ENCODE assay signal across 20 cellular contexts in the genomic region with DNA sequence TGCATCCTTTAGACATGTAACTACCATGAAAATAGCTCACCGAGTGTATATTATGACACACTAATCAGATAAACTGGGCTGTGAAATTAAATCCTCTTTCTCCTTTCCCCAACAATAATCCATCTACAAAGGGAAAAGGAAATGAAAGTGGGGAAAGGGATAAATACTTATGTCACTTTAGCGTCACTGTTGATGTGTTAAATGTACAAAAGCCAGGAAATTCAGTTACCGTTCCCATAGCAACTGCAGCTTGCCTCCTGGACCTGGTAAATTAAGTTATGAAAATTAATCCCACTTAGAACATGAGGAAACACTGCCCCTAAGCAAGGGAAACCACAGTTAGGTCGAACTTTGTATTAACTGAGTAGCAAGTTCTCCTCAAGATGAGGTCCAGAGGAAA.
"Had no signal": no experiment of that assay in that cellular context is flagged by ENCODE, and none has a peak within 500 bp of the region (broad histone marks: within the 10 kb centered on the region; RNA-seq: fewer than 3 reads in every experiment).

No MANE protein-coding gene starts in this region.

- FAIRE-seq: colon, small intestine had no signal

- H3K27me3 Mint-ChIP-seq: activated B cell treated with CpG ODN at 0.5 μM for 24 hours; activated CD4-positive, alpha-beta T cell treated with anti-CD3 and anti-CD28 coated beads, Interleukin-2, amount 10 ng/mL, durations not matched to agents 7 days and 5 days; activated naive CD8-positive, alpha-beta T cell treated with anti-CD3 and anti-CD28 coated beads, Interleukin-2, amount 10 ng/mL, durations not matched to agents 7 days and 5 days; stimulated activated naive CD8-positive, alpha-beta T cell treated with anti-CD3 and anti-CD28 coated beads, Interleukin-15, Interleukin-2, amounts not matched to agents 100 ng/mL and 50 ng/mL, for 24 hours had no signal

- ATAC-seq: right lobe of liver had no signal

- DNase-seq: activated B cell treated with CpG ODN at 0.5 μM for 24 hours; activated CD4-positive, alpha-beta T cell treated with anti-CD3 and anti-CD28 coated beads, Interleukin-2, amount 10 ng/mL, durations not matched to agents 7 days and 5 days; activated gamma-delta T cell treated with Interleukin-2 at 50 U/mL for 16 hours; activated naive CD8-positive, alpha-beta T cell treated with anti-CD3 and anti-CD28 coated beads, Interleukin-2, amount 10 ng/mL, durations not matched to agents 7 days and 5 days; brain microvascular endothelial cell; central memory CD4-positive, alpha-beta T cell; right lobe of liver; small intestine; stimulated activated CD4-positive, alpha-beta T cell treated with anti-CD3 and anti-CD28 coated beads, Interleukin-15, amount 100 ng/mL, for 24 hours; stimulated activated CD4-positive, alpha-beta T cell treated with anti-CD3 and anti-CD28 coated beads, Interleukin-2, amount 100 ng/mL, for 48 hours; transverse colon; uterus had no signal

- H3K4me3 Mint-ChIP-seq: activated B cell treated with CpG ODN at 0.5 μM for 24 hours; activated CD4-positive, alpha-beta T cell treated with anti-CD3 and anti-CD28 coated beads, Interleukin-2, amount 10 ng/mL, durations not matched to agents 7 days and 5 days; activated naive CD8-positive, alpha-beta T cell treated with anti-CD3 and anti-CD28 coated beads, Interleukin-2, amount 10 ng/mL, durations not matched to agents 7 days and 5 days; activated T-helper 1 cell treated with anti-CD3 and anti-CD28 coated beads, Interleukin-12 subunit alpha, Interleukin-12 subunit beta, Interleukin-2, Interleukin-4 antibody, amounts not matched to agents 30 ng/mL and 10 ng/mL and 1 ng/mL, durations not matched to agents 14 hours and 24 hours and 36 hours; neural crest cell; stimulated activated naive CD8-positive, alpha-beta T cell treated with anti-CD3 and anti-CD28 coated beads, Interleukin-15, Interleukin-2, amounts not matched to agents 100 ng/mL and 50 ng/mL, for 24 hours; T-helper 2 cell treated with Interferon-gamma antibody and Interleukin-4, amounts not matched to agents 5 μg/mL and 100 μg/mL, for 36 hours had no signal

- H3K27ac Mint-ChIP-seq: activated B cell treated with CpG ODN at 0.5 μM for 24 hours; activated CD4-positive, alpha-beta T cell treated with anti-CD3 and anti-CD28 coated beads, Interleukin-2, amount 10 ng/mL, durations not matched to agents 7 days and 5 days; activated naive CD8-positive, alpha-beta T cell treated with anti-CD3 and anti-CD28 coated beads, Interleukin-2, amount 10 ng/mL, durations not matched to agents 7 days and 5 days; activated T-helper 1 cell treated with anti-CD3 and anti-CD28 coated beads, Interleukin-12 subunit alpha, Interleukin-12 subunit beta, Interleukin-2, Interleukin-4 antibody, amounts not matched to agents 30 ng/mL and 10 ng/mL and 1 ng/mL, durations not matched to agents 14 hours and 24 hours and 36 hours; stimulated activated naive CD8-positive, alpha-beta T cell treated with anti-CD3 and anti-CD28 coated beads, Interleukin-15, Interleukin-2, amounts not matched to agents 100 ng/mL and 50 ng/mL, for 24 hours had no signal

- H3K9me3 Mint-ChIP-seq: activated B cell treated with CpG ODN at 0.5 μM for 24 hours; activated naive CD8-positive, alpha-beta T cell treated with anti-CD3 and anti-CD28 coated beads, Interleukin-2, amount 10 ng/mL, durations not matched to agents 7 days and 5 days; stimulated activated naive CD8-positive, alpha-beta T cell treated with anti-CD3 and anti-CD28 coated beads, Interleukin-15, Interleukin-2, amounts not matched to agents 100 ng/mL and 50 ng/mL, for 24 hours; T-helper 2 cell treated with Interferon-gamma antibody and Interleukin-4, amounts not matched to agents 5 μg/mL and 100 μg/mL, for 36 hours had no signal

- H3K4me3 ChIP-seq: esophagus muscularis mucosa, right lobe of liver, SJSA1, suprapubic skin, transverse colon, uterus had no signal
